ENCODE assay signal across 10 cellular contexts in the genomic region with DNA sequence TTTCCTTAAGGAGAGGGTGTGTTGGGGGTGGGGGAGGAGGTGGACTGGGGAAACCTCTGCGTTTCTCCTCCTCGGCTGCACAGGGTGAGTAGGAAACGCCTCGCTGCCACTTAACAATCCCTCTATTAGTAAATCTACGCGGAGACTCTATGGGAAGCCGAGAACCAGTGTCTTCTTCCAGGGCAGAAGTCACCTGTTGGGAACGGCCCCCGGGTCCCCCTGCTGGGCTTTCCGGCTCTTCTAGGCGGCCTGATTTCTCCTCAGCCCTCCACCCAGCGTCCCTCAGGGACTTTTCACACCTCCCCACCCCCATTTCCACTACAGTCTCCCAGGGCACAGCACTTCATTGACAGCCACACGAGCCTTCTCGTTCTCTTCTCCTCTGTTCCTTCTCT. TPM values are rescaled to one million over a fixed set of nuclear protein-coding genes. Genes with fewer than 3 reads are reported as not detected.
DNase-seq lines count a peak whose midpoint lies in the region; ATAC-seq and TF ChIP-seq lines count a peak whose summit lies in the region.
"Had no signal": no experiment of that assay in that cellular context is flagged by ENCODE, and none has a peak within 500 bp of the region (broad histone marks: within the 10 kb centered on the region; RNA-seq: fewer than 3 reads in every experiment).

No MANE protein-coding gene starts in this region.

- no peaks in the 10 kb centered on the region for H3K79me2 ChIP-seq in hepatocyte

- no peak overlapping the region for H3K4me2 ChIP-seq in hepatocyte

- ATAC-seq in GM18858 (IDR thresholded peaks at IDR 0.05; ENCODE audit: unreplicated experiment) (no peak), esophagus mucosa (no peak)
- ATAC-seq: left ventricle myocardium superior had no signal

- H3K9me3 ChIP-seq in HUES6 (ENCODE audit: control insufficient read depth, insufficient read depth, low read depth, low read length) (no peaks in the 10 kb centered on the region), hepatocyte (ENCODE audit: low read depth) (no peaks in the 10 kb centered on the region)

- WGBS in hepatocyte (ENCODE audit: low lambda C conversion rate, missing lambda C conversion rate) = 9% methylated on average over 7 of the region's 14 CpGs

- no peak overlapping the region for H2AFZ ChIP-seq in hepatocyte

- H3K27ac ChIP-seq in HUES6 (ENCODE audit: low read depth, low read length) (no peak overlapping the region), hepatocyte (no peak overlapping the region)

- H3K9ac ChIP-seq in HUES6 (ENCODE audit: low read length) = no peak overlapping the region

- DNase-seq in DMS79 treated with DMSO at 0.1 percent for 48 hours (lab: John Stamatoyannopoulos, UW) = peak; percentile 57
- no peak for DNase-seq in activated T-cell treated with anti-CD3 and anti-CD28 coated beads, Interleukin-2, amount 50 U/mL, for 24 hours
- no peak for DNase-seq in hepatocyte (ENCODE audit: low spot score)
- DNase-seq: left ventricle myocardium superior, NCI-H187 had no signal

- peak overlapping the region; percentile 46 for H3K4me3 ChIP-seq in HUES6 (ENCODE audit: low read depth, low read length)
- H3K4me3 ChIP-seq in hepatocyte = no peak overlapping the region

- peaks cover 49% of the 10 kb centered on the region for H3K4me1 Mint-ChIP-seq in activated T-cell treated with anti-CD3 and anti-CD28 coated beads, Interleukin-2, amount 50 U/mL, for 24 hours (ENCODE audit: low read depth)
- H3K4me1 Mint-ChIP-seq in nephron = peaks cover 37% of the 10 kb centered on the region

- no peaks in the 10 kb centered on the region for H3K36me3 Mint-ChIP-seq in activated T-cell treated with anti-CD3 and anti-CD28 coated beads, Interleukin-2, amount 50 U/mL, for 24 hours (ENCODE audit: low read depth)
- no peaks in the 10 kb centered on the region for H3K36me3 Mint-ChIP-seq in nephron (ENCODE audit: low read depth)

- H3K9me2 ChIP-seq in hepatocyte (replicated peaks; ENCODE audit: insufficient read depth) = no peaks in the 10 kb centered on the region

- no peaks in the 10 kb centered on the region for H3K9me3 Mint-ChIP-seq in activated T-cell treated with anti-CD3 and anti-CD28 coated beads, Interleukin-2, amount 50 U/mL, for 24 hours
- H3K9me3 Mint-ChIP-seq in nephron = no peaks in the 10 kb centered on the region

- H3K27ac Mint-ChIP-seq in activated T-cell treated with anti-CD3 and anti-CD28 coated beads, Interleukin-2, amount 50 U/mL, for 24 hours = no peak overlapping the region
- H3K27ac Mint-ChIP-seq in nephron = no peak overlapping the region

- peaks cover 89% of the 10 kb centered on the region for H3K27me3 Mint-ChIP-seq in activated T-cell treated with anti-CD3 and anti-CD28 coated beads, Interleukin-2, amount 50 U/mL, for 24 hours
- peaks cover 100% of the 10 kb centered on the region for H3K27me3 Mint-ChIP-seq in nephron (ENCODE audit: low read depth)

- peak overlapping the region; percentile 55 for H3K4me3 Mint-ChIP-seq in activated T-cell treated with anti-CD3 and anti-CD28 coated beads, Interleukin-2, amount 50 U/mL, for 24 hours
- H3K4me3 Mint-ChIP-seq in nephron = peak overlapping the region; percentile 31 to 54 (median 37)

- H3K4me1 ChIP-seq in HUES6 (ENCODE audit: control insufficient read depth, insufficient read depth, low read length) (peaks cover 54% of the 10 kb centered on the region), hepatocyte (ENCODE audit: insufficient read depth) (peaks cover 36% of the 10 kb centered on the region)

- H3K27me3 ChIP-seq in HUES6 (ENCODE audit: control insufficient read depth, insufficient read depth, low read length) = peaks cover 98% of the 10 kb centered on the region
- peaks cover 93% of the 10 kb centered on the region for H3K27me3 ChIP-seq in hepatocyte

- no peaks in the 10 kb centered on the region for H4K20me1 ChIP-seq in hepatocyte (ENCODE audit: insufficient read depth, poor library complexity, severe bottlenecking)

- TF ChIP-seq CTCF in nephron (IDR thresholded peaks at IDR 0.05; ENCODE audit: unreplicated experiment in 3 of 3) (no peak), hepatocyte (IDR thresholded peaks at IDR 0.05; ENCODE audit: poor library complexity) (no peak)

- no peaks in the 10 kb centered on the region for H3K36me3 ChIP-seq in HUES6 (ENCODE audit: control insufficient read depth, insufficient read depth, low read length)
- no peaks in the 10 kb centered on the region for H3K36me3 ChIP-seq in hepatocyte (replicated peaks; ENCODE audit: insufficient read depth, low read depth)

RNA-seq across cellular contexts. Expression of a gene that starts 2.1 kb away (rescaled TPM):
- total RNA-seq in esophagus mucosa (not detected), hepatocyte (not detected in 2 replicates)
- polyA plus RNA-seq in hepatocyte = 0.29 and 0.30 TPM in 2 replicates
- total RNA-seq: left ventricle myocardium superior; T-helper 1 cell treated with Interleukin-12 subunit alpha and Interleukin-12 subunit beta and Interleukin-4 antibody, amounts not matched to agents 30 ng/mL and 1 ng/mL, for 36 hours had no signal
